Comparison of ENCODE assay signal across 25 cellular contexts in genomic region chr1:34398205-34398915, GRCh38.
"Had no signal": no experiment of that assay in that cellular context is flagged by ENCODE, and none has a peak within 500 bp of the region (broad histone marks: within the 10 kb centered on the region; RNA-seq: fewer than 3 reads in every experiment).

No MANE protein-coding gene starts in this region.

- DNase-seq: activated CD4-positive, alpha-beta memory T cell treated with anti-CD3 and anti-CD28 coated beads for 36 hours; activated CD4-positive, alpha-beta T cell treated with anti-CD3 and anti-CD28 coated beads, Interleukin-2, amount 10 ng/mL, durations not matched to agents 7 days and 5 days; activated CD4-positive, CD25-positive, alpha-beta regulatory T cell; activated CD8-positive, alpha-beta memory T cell treated with anti-CD3 and anti-CD28 coated beads for 24 hours; activated naive CD4-positive, alpha-beta T cell treated with anti-CD3 and anti-CD28 coated beads, Interleukin-2, amount 50 U/mL, for 16 hours; activated naive CD8-positive, alpha-beta T cell treated with anti-CD3 and anti-CD28 coated beads, Interleukin-2, amount 10 ng/mL, durations not matched to agents 7 days and 5 days; activated T-cell treated with anti-CD3 and anti-CD28 coated beads for 4 hours; activated T-cell treated with anti-CD3 and anti-CD28 coated beads, Interleukin-2, amount 50 U/mL, for 72 hours; adrenal gland; anterior cingulate cortex; cerebellar nuclear complex; NCI-H1092; NCI-H1436; NCI-H187 treated with DMSO at 0.1 percent for 48 hours; NCI-H2081 treated with DMSO at 0.1 percent for 48 hours; NCI-H510A treated with DMSO at 0.1 percent for 48 hours; PC-3; SHP77; T-helper 9 cell had no signal

- H3K27me3 ChIP-seq: adrenal gland, SJSA1 had no signal

- H3K27ac ChIP-seq: adrenal gland, KMS-11, SJSA1 had no signal

- H3K27ac Mint-ChIP-seq: activated CD4-positive, alpha-beta memory T cell treated with anti-CD3 and anti-CD28 coated beads for 36 hours; activated CD4-positive, alpha-beta T cell treated with anti-CD3 and anti-CD28 coated beads, Interleukin-2, amount 10 ng/mL, durations not matched to agents 7 days and 5 days; activated naive CD8-positive, alpha-beta T cell treated with anti-CD3 and anti-CD28 coated beads, Interleukin-2, amount 10 ng/mL, durations not matched to agents 7 days and 5 days; activated T-cell treated with anti-CD3 and anti-CD28 coated beads, Interleukin-2, amount 50 U/mL, for 72 hours; activated T-helper 2 cell treated with anti-CD3 and anti-CD28 coated beads, Interferon-gamma antibody, Interleukin-2, Interleukin-4, amounts not matched to agents 10 μg/mL and 5 μg/mL and 100 μg/mL, durations not matched to agents 14 hours and 24 hours and 36 hours; IgD-negative memory B cell; T-helper 1 cell treated with Interleukin-12 subunit alpha and Interleukin-12 subunit beta and Interleukin-4 antibody, amounts not matched to agents 30 μg/mL and 1 μg/mL, for 36 hours had no signal

- H3K27me3 Mint-ChIP-seq: activated CD4-positive, alpha-beta T cell treated with anti-CD3 and anti-CD28 coated beads, Interleukin-2, amount 10 ng/mL, durations not matched to agents 7 days and 5 days; IgD-negative memory B cell had no signal

- H3K4me1 Mint-ChIP-seq: activated CD4-positive, alpha-beta T cell treated with anti-CD3 and anti-CD28 coated beads, Interleukin-2, amount 10 ng/mL, durations not matched to agents 7 days and 5 days; activated naive CD8-positive, alpha-beta T cell treated with anti-CD3 and anti-CD28 coated beads, Interleukin-2, amount 10 ng/mL, durations not matched to agents 7 days and 5 days; IgD-negative memory B cell had no signal

- H3K36me3 ChIP-seq: adrenal gland, SJSA1 had no signal

- H3K36me3 Mint-ChIP-seq: activated CD4-positive, alpha-beta memory T cell treated with anti-CD3 and anti-CD28 coated beads for 36 hours; activated naive CD8-positive, alpha-beta T cell treated with anti-CD3 and anti-CD28 coated beads, Interleukin-2, amount 10 ng/mL, durations not matched to agents 7 days and 5 days had no signal

- H3K4me1 ChIP-seq: adrenal gland, SJSA1 had no signal

- ATAC-seq: activated T-cell treated with anti-CD3 and anti-CD28 coated beads, Interleukin-2, amount 50 U/mL, for 72 hours; PC-3; SK-N-SH treated with all-trans-retinoic acid at 6 μM for 48 hours had no signal

- H3K4me3 ChIP-seq: adrenal gland, SJSA1 had no signal

- H3K4me3 Mint-ChIP-seq: activated CD4-positive, alpha-beta memory T cell treated with anti-CD3 and anti-CD28 coated beads for 36 hours; activated CD4-positive, alpha-beta T cell treated with anti-CD3 and anti-CD28 coated beads, Interleukin-2, amount 10 ng/mL, durations not matched to agents 7 days and 5 days; activated naive CD8-positive, alpha-beta T cell treated with anti-CD3 and anti-CD28 coated beads, Interleukin-2, amount 10 ng/mL, durations not matched to agents 7 days and 5 days; activated T-cell treated with anti-CD3 and anti-CD28 coated beads, Interleukin-2, amount 50 U/mL, for 72 hours; IgD-negative memory B cell; T-helper 1 cell treated with Interleukin-12 subunit alpha and Interleukin-12 subunit beta and Interleukin-4 antibody, amounts not matched to agents 30 μg/mL and 1 μg/mL, for 36 hours had no signal

- H3K9me3 ChIP-seq: adrenal gland, SJSA1 had no signal
